17 cellular contexts compared by ENCODE assay signal in genomic region chr11:86910592-86910991, GRCh38.
"Had no signal": no experiment of that assay in that cellular context is flagged by ENCODE, and none has a peak within 500 bp of the region (broad histone marks: within the 10 kb centered on the region; RNA-seq: fewer than 3 reads in every experiment).

No MANE protein-coding gene starts in this region.

- H3K27ac ChIP-seq: adrenal gland, ascending aorta, dorsolateral prefrontal cortex, heart right ventricle, neutrophil, pancreas, psoas muscle, thyroid gland had no signal

- DNase-seq: activated T-cell treated with anti-CD3 and anti-CD28 coated beads, Interleukin-2, amount 50 U/mL, for 24 hours; adrenal gland; dorsolateral prefrontal cortex; endodermal cell; heart right ventricle; islet precursor cell; left colon; mesenchymal stem cell; pancreas; psoas muscle; right cardiac atrium; stimulated activated CD4-positive, alpha-beta T cell treated with anti-CD3 and anti-CD28 coated beads, Interleukin-12 subunit alpha, Interleukin-12 subunit beta, amount 100 ng/mL, for 4 hours; substantia nigra; T-helper 9 cell; thyroid gland had no signal
